Comparison of ENCODE assay signal across 8 cellular contexts in the genomic region with DNA sequence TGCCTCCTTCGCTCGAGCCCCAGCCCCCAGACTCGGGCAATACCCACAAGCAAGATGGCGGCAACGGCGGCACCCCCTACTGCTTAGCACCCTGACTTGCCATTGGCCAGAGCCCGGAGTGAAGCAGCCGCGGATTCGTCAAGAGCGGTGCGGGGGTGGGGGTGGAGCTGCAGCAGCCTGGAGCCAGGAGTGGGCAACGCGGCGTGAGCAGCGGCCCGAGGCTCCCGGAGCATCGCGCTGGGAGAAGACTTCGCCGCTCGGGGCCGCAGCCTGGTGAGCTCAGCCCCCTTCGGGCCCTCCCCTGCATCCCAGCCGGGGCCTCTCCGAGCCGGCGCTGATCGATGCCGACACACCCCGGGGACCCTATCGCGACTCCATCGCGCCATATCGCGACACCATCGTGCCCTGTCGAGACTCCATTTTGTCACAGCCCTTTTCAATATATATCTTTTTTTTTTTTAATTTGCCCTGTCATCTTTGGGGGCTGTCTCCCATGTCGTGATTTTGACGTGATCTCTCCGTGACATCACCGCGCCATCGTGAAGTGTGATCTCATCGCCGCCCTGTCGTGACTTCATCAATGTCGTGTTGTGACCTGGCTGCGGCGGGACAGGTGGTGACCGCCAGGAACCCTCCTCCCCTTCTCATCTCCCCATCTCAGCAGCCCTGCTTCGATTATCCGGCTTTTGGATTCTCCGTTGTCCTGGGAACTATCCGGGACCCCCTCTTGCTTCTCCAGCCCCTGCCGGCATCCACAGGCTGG. TPM values are rescaled to one million over a fixed set of nuclear protein-coding genes. Genes with fewer than 3 reads are reported as not detected.
DNase-seq lines count a peak whose midpoint lies in the region; ATAC-seq and TF ChIP-seq lines count a peak whose summit lies in the region.

A gene with protein sequence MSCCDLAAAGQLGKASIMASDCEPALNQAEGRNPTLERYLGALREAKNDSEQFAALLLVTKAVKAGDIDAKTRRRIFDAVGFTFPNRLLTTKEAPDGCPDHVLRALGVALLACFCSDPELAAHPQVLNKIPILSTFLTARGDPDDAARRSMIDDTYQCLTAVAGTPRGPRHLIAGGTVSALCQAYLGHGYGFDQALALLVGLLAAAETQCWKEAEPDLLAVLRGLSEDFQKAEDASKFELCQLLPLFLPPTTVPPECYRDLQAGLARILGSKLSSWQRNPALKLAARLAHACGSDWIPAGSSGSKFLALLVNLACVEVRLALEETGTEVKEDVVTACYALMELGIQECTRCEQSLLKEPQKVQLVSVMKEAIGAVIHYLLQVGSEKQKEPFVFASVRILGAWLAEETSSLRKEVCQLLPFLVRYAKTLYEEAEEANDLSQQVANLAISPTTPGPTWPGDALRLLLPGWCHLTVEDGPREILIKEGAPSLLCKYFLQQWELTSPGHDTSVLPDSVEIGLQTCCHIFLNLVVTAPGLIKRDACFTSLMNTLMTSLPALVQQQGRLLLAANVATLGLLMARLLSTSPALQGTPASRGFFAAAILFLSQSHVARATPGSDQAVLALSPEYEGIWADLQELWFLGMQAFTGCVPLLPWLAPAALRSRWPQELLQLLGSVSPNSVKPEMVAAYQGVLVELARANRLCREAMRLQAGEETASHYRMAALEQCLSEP (plus strand): TSS at position 189 of the 763 bp plus-strand sequence. CDS start 392 bp downstream, at position 581.

- H4K12ac ChIP-seq in trophoblast cell (ENCODE audit: low read depth, low read length), result peak within 1 kb of the TSS; percentile 91

- peak; percentile 78 for ATAC-seq in HG02763 (IDR thresholded peaks at IDR 0.05; ENCODE audit: unreplicated experiment)

- no peaks in the 10 kb centered on the region for H3K36me3 Mint-ChIP-seq in type B pancreatic cell

- DNase-seq in GM12865 (ENCODE audit: low read depth), result peak; percentile 99
- DNase-seq in NCI-H1436 (lab: John Stamatoyannopoulos, UW), result peak; percentile 95
- peak; percentile 93 for DNase-seq in T follicular helper cell (ENCODE audit: low read depth)
- peak; percentile 99 for DNase-seq in adipocyte (ENCODE audit: low read depth)
- DNase-seq in cardiac muscle cell (ENCODE audit: low read depth in 1 of 2, low spot score in 1 of 2), result peak; percentile 98 to 99
- DNase-seq in trophoblast cell, result peak; percentile 95 to 96
- peak; percentile 98 for DNase-seq in type B pancreatic cell (ENCODE audit: extremely low spot score, unreplicated experiment)

- H3K9me3 ChIP-seq in adipocyte (ENCODE audit: control insufficient read depth, low read length) (no peaks in the 10 kb centered on the region), cardiac muscle cell (ENCODE audit: low read depth) (no peaks in the 10 kb centered on the region), trophoblast cell (ENCODE audit: insufficient read depth, low read depth, low read length) (peaks cover 3% of the 10 kb centered on the region)

- peak within 1 kb of the TSS; percentile 98 for H4K8ac ChIP-seq in trophoblast cell (ENCODE audit: low read depth, low read length)

- no peak within 1 kb of the TSS for H3K23ac ChIP-seq in trophoblast cell (ENCODE audit: low read length)

- peak within 1 kb of the TSS; percentile 98 for H4K91ac ChIP-seq in trophoblast cell (ENCODE audit: low read depth, low read length)

- peak within 1 kb of the TSS; percentile 96 for H3K14ac ChIP-seq in trophoblast cell (ENCODE audit: low read length)

- peak within 1 kb of the TSS; percentile 97 for H3K4me3 Mint-ChIP-seq in type B pancreatic cell

- H3K4me1 ChIP-seq in adipocyte (ENCODE audit: control insufficient read depth, insufficient read depth, low read length), result peaks cover 38% of the 10 kb centered on the region
- H3K4me1 ChIP-seq in cardiac muscle cell (ENCODE audit: low read depth), result peaks cover 13% of the 10 kb centered on the region
- peaks cover 4 to 12% of the 10 kb centered on the region in 2 experiments for H3K4me1 ChIP-seq in trophoblast cell (ENCODE audit: control insufficient read depth in 1 of 2, insufficient read depth in 2 of 2, low read length in 2 of 2)

- H3K27me3 ChIP-seq in adipocyte (replicated peaks; ENCODE audit: control insufficient read depth, insufficient read depth, low read length) (no peaks in the 10 kb centered on the region), cardiac muscle cell (no peaks in the 10 kb centered on the region), trophoblast cell (ENCODE audit: insufficient read depth, low read length) (no peaks in the 10 kb centered on the region)

- H3K4me3 ChIP-seq in GM12865 (ENCODE audit: low read depth, low read length), result peak within 1 kb of the TSS; percentile 87
- H3K4me3 ChIP-seq in adipocyte (ENCODE audit: low read length), result peak within 1 kb of the TSS; percentile 96
- peak within 1 kb of the TSS; percentile 93 for H3K4me3 ChIP-seq in cardiac muscle cell
- H3K4me3 ChIP-seq in trophoblast cell (ENCODE audit: low read depth, low read length), result peak within 1 kb of the TSS; percentile 97

- no peaks in the 10 kb centered on the region for H3K27me3 Mint-ChIP-seq in type B pancreatic cell

- H3K4me1 Mint-ChIP-seq in type B pancreatic cell (ENCODE audit: unreplicated experiment), result peaks cover 36% of the 10 kb centered on the region

- H2BK5ac ChIP-seq in trophoblast cell (ENCODE audit: low read depth, low read length, poor library complexity), result peak within 1 kb of the TSS; percentile 97

- H3K27ac Mint-ChIP-seq in type B pancreatic cell, result peak within 1 kb of the TSS; percentile 91

- H2BK120ac ChIP-seq in trophoblast cell (ENCODE audit: insufficient read depth, low read length, poor library complexity), result peak within 1 kb of the TSS; percentile 93

- H2BK12ac ChIP-seq in trophoblast cell (ENCODE audit: low read length), result peak within 1 kb of the TSS; percentile 12

- no peaks in the 10 kb centered on the region for H3K9me3 Mint-ChIP-seq in type B pancreatic cell

- WGBS in trophoblast cell (ENCODE audit: extremely low coverage, insufficient coverage, insufficient read length), result no CpG with 5 or more reads among the region's 58 CpGs

- peak within 1 kb of the TSS; percentile 87 for H3K4me2 ChIP-seq in trophoblast cell (ENCODE audit: low read length)

- H3K36me3 ChIP-seq in adipocyte (ENCODE audit: control insufficient read depth, insufficient read depth, low read length, severe bottlenecking) (peaks cover 16% of the 10 kb centered on the region), cardiac muscle cell (peaks cover 16% of the 10 kb centered on the region), trophoblast cell (ENCODE audit: control insufficient read depth in 1 of 2, insufficient read depth in 2 of 2, low read length in 2 of 2) (peaks cover 14 to 24% of the 10 kb centered on the region in 2 experiments)

- peaks cover 9% of the 10 kb centered on the region for H3K79me1 ChIP-seq in trophoblast cell (ENCODE audit: low read length)

- peaks cover 8% of the 10 kb centered on the region for H3K79me2 ChIP-seq in trophoblast cell (ENCODE audit: control insufficient read depth, insufficient read depth, low read length, poor library complexity)

- peak within 1 kb of the TSS; percentile 92 for H3K18ac ChIP-seq in trophoblast cell (ENCODE audit: low read length)

- peak within 1 kb of the TSS; percentile 76 for H3K4ac ChIP-seq in trophoblast cell (ENCODE audit: low read depth, low read length)

- peak within 1 kb of the TSS; percentile 97 for H3K9ac ChIP-seq in adipocyte (ENCODE audit: low read length)
- peak within 1 kb of the TSS; percentile 95 for H3K9ac ChIP-seq in trophoblast cell (ENCODE audit: low read length)

- no peak within 1 kb of the TSS for H2AK5ac ChIP-seq in trophoblast cell (ENCODE audit: low read length)

- no peak for TF ChIP-seq CTCF in GM12865 (IDR thresholded peaks at IDR 0.05; ENCODE audit: insufficient read depth, low read depth, low read length, missing control alignments)
- TF ChIP-seq CTCF in cardiac muscle cell (IDR thresholded peaks at IDR 0.05; ENCODE audit: low read depth, low read length), result no peak
- TF ChIP-seq CTCF in type B pancreatic cell (conservative IDR thresholded peaks at IDR 0.05), result no peak

- peak within 1 kb of the TSS; percentile 81 for H2AFZ ChIP-seq in trophoblast cell (ENCODE audit: insufficient read depth, low read length, poor library complexity)

- H3K27ac ChIP-seq in cardiac muscle cell, result peak within 1 kb of the TSS; percentile 99
- peak within 1 kb of the TSS; percentile 98 for H3K27ac ChIP-seq in trophoblast cell (ENCODE audit: low read depth, low read length)

RNA-seq across cellular contexts. Expression of the gene that starts here (rescaled TPM):
- total RNA-seq in cardiac muscle cell (46.2 and 47.1 TPM in 2 replicates), type B pancreatic cell (ENCODE audit: low replicate concordance) (21.8 and 27.2 TPM in 2 replicates)
- polyA plus RNA-seq in cardiac muscle cell, result 43.9 and 51.4 TPM in 2 replicates
- 9.3 and 9.4 TPM in 2 replicates for polyA plus RNA-seq in trophoblast cell (2013)

Comparison
In these comparisons a context has a peak if more than half of its experiments do, and no peak if none do; other contexts are left out.
1. Peak in every context shown above with its lines: DNase-seq, ATAC-seq, H3K4me3 ChIP-seq and H3K27ac ChIP-seq.